In genomic region chr3:24069045-24069444, GRCh38 we compare ENCODE assay signal across 11 cellular contexts.
DNase-seq lines count a peak whose midpoint lies in the region; ATAC-seq and TF ChIP-seq lines count a peak whose summit lies in the region.
"Had no signal": no experiment of that assay in that cellular context is flagged by ENCODE, and none has a peak within 500 bp of the region (broad histone marks: within the 10 kb centered on the region; RNA-seq: fewer than 3 reads in every experiment).

No MANE protein-coding gene starts in this region.

- H3K4me1 ChIP-seq in left ventricle myocardium inferior = no peaks in the 10 kb centered on the region
- no peaks in the 10 kb centered on the region for H3K4me1 ChIP-seq in right atrium auricular region
- no peaks in the 10 kb centered on the region for H3K4me1 ChIP-seq in foreskin keratinocyte
- no peaks in the 10 kb centered on the region for H3K4me1 ChIP-seq in uterus

- no peaks in the 10 kb centered on the region for H3K36me3 ChIP-seq in left ventricle myocardium inferior
- no peaks in the 10 kb centered on the region for H3K36me3 ChIP-seq in right atrium auricular region
- no peaks in the 10 kb centered on the region for H3K36me3 ChIP-seq in uterus

- intact Hi-C loops in left ventricle myocardium inferior (cut with micrococcal nuclease) = no loop called here
- intact Hi-C loops in uterus (cut with DNase I; ENCODE audit: low total_unique reads) = no loop called here

- H3K4me3 ChIP-seq in left ventricle myocardium inferior = no peak overlapping the region
- H3K4me3 ChIP-seq in right atrium auricular region = no peak overlapping the region
- no peak overlapping the region for H3K4me3 ChIP-seq in uterus

- H3K9me3 ChIP-seq in left ventricle myocardium inferior (replicated peaks) (no peaks in the 10 kb centered on the region), right atrium auricular region (no peaks in the 10 kb centered on the region), uterus (no peaks in the 10 kb centered on the region)

- ATAC-seq in foreskin keratinocyte = no peak
- ATAC-seq in HG02759 (IDR thresholded peaks at IDR 0.05; ENCODE audit: unreplicated experiment) = no peak
- ATAC-seq in HG03354 (IDR thresholded peaks at IDR 0.05; ENCODE audit: poor library complexity, severe bottlenecking, unreplicated experiment) = no peak
- ATAC-seq: CD8-positive, alpha-beta T cell had no signal

- DNase-seq in left ventricle myocardium inferior (no peak), right atrium auricular region (ENCODE audit: low spot score) (no peak), OCI-M1 (lab: John Stamatoyannopoulos, UW) (peak; percentile 37), foreskin keratinocyte (no peak), uterus (no peak), NCI-H2171 treated with DMSO at 0.1 percent for 48 hours (lab: John Stamatoyannopoulos, UW) (no peak)
- DNase-seq: activated CD4-positive, alpha-beta memory T cell treated with anti-CD3 and anti-CD28 coated beads, Interleukin-2, amount 10 ng/mL, durations not matched to agents 7 days and 5 days; aorta; CD8-positive, alpha-beta T cell had no signal

- H3K27ac ChIP-seq in left ventricle myocardium inferior (replicated peaks) (no peak overlapping the region), right atrium auricular region (no peak overlapping the region), foreskin keratinocyte (no peak overlapping the region), uterus (no peak overlapping the region)

- H3K27me3 ChIP-seq in left ventricle myocardium inferior (ENCODE audit: low read depth) (no peaks in the 10 kb centered on the region), right atrium auricular region (no peaks in the 10 kb centered on the region), foreskin keratinocyte (no peaks in the 10 kb centered on the region), uterus (no peaks in the 10 kb centered on the region)

- TF ChIP-seq CTCF in left ventricle myocardium inferior (IDR thresholded peaks at IDR 0.05; ENCODE audit: borderline replicate concordance) = peak; percentile 53
- peak in 1 of 2 donors; percentile 38 for TF ChIP-seq CTCF in right atrium auricular region (IDR thresholded peaks at IDR 0.05)
- peak; percentile 52 for TF ChIP-seq CTCF in foreskin keratinocyte (conservative IDR thresholded peaks at IDR 0.05)
- TF ChIP-seq CTCF in uterus (IDR thresholded peaks at IDR 0.05) = peak; percentile 13 to 39 (median 24)

- no peak for TF ChIP-seq POLR2A in uterus (IDR thresholded peaks at IDR 0.05)
